ENCODE assay signal across 8 cellular contexts in genomic region chr5:134738133-134738962, GRCh38. TPM values are rescaled to one million over a fixed set of nuclear protein-coding genes. Genes with fewer than 3 reads are reported as not detected.
A peak's percentile ranks its signal among the peaks of the same experiment; 100 is the strongest.
DNase-seq lines count a peak whose midpoint lies in the region; ATAC-seq and TF ChIP-seq lines count a peak whose summit lies in the region.

Gene CAMLG (plus strand): TSS chr5:134738548. CDS start chr5:134738621, 73 bp downstream.

- H3K4me1 ChIP-seq in ascending aorta (peaks cover 0 to 9% of the 10 kb centered on the region in 2 donors), right cardiac atrium (ENCODE audit: control insufficient read depth, insufficient read depth, low read length) (no peaks in the 10 kb centered on the region), vagina (peaks cover 26% of the 10 kb centered on the region)

- peak; percentile 31 to 52 (median 47) for TF ChIP-seq CTCF in ascending aorta (IDR thresholded peaks at IDR 0.05)
- peak in 1 of 3 experiments; percentile 60 for TF ChIP-seq CTCF in vagina (IDR thresholded peaks at IDR 0.05)

- TF ChIP-seq POLR2A in vagina (IDR thresholded peaks at IDR 0.05): peak in 1 of 2 donors; percentile 83

- H3K4me3 ChIP-seq in ascending aorta (peak within 1 kb of the TSS; percentile 72 to 92), right cardiac atrium (ENCODE audit: low read length) (peak within 1 kb of the TSS; percentile 71), vagina (peak within 1 kb of the TSS; percentile 83 to 85)

- DNase-seq in NCI-H187 treated with DMSO at 0.1 percent for 48 hours (lab: John Stamatoyannopoulos, UW) (peak; percentile 67), ascending aorta (ENCODE audit: low spot score in 2 of 2) (peak; percentile 89 to 99), right cardiac atrium (peak; percentile 99 to 100 (median 99)), putamen (ENCODE audit: low spot score) (peak; percentile 97), vagina (ENCODE audit: extremely low spot score in 2 of 2) (peak in 1 of 2 donors; percentile 97)

- H3K27ac ChIP-seq in ascending aorta: peak within 1 kb of the TSS; percentile 95 to 97
- H3K27ac ChIP-seq in right cardiac atrium (ENCODE audit: low read length): peak within 1 kb of the TSS; percentile 82
- H3K27ac ChIP-seq in vagina: peak within 1 kb of the TSS; percentile 95

- ATAC-seq in GM18499 (IDR thresholded peaks at IDR 0.05; ENCODE audit: insufficient read depth, unreplicated experiment) (peak; percentile 75), HG02943 (IDR thresholded peaks at IDR 0.05; ENCODE audit: low read depth, unreplicated experiment) (peak; percentile 92), right cardiac atrium (peak; percentile 100)

- H3K9me3 ChIP-seq in ascending aorta: no peaks in the 10 kb centered on the region
- H3K9me3 ChIP-seq in right cardiac atrium (ENCODE audit: control insufficient read depth, low read length): no peaks in the 10 kb centered on the region
- no peaks in the 10 kb centered on the region for H3K9me3 ChIP-seq in vagina

- intact Hi-C loops in T-helper 2 cell treated with Interferon-gamma antibody and Interleukin-4, amounts not matched to agents 100 ng/mL and 5 ng/mL, for 36 hours (cut with micrococcal nuclease): loop anchor here (1.0 to 10.0 kb wide), 13 partner anchors 20 to 1776 kb away; partner anchors contain the start of genes AFF4, C5orf24, CDKN2AIPNL and DDX46
- intact Hi-C loops in ascending aorta (cut with DNase I) (loop anchor here (1.0 to 10.0 kb wide), 6 partner anchors 20 to 511 kb away; partner anchors contain the start of genes C5orf24, DDX46, PCBD2 and PPP2CA), right cardiac atrium (cut with DNase I) (loop anchor here in 1 of 4 donors (5.0 kb wide), 1 partner anchor 169 kb away; the partner anchor contains the start of gene PCBD2), vagina (cut with DNase I) (loop anchor here (2.0 kb wide), 1 partner anchor 166 kb away; the partner anchor contains the start of gene PCBD2)

- H3K36me3 ChIP-seq in ascending aorta: peaks cover 0 to 5% of the 10 kb centered on the region in 2 donors
- H3K36me3 ChIP-seq in vagina: peaks cover 0 to 3% of the 10 kb centered on the region in 2 donors

- H3K27me3 ChIP-seq in ascending aorta (no peaks in the 10 kb centered on the region), right cardiac atrium (ENCODE audit: control insufficient read depth, insufficient read depth) (no peaks in the 10 kb centered on the region), vagina (no peaks in the 10 kb centered on the region)

- under 1% methylated on average over 66 of the region's 66 CpGs for WGBS in right cardiac atrium

RNA-seq across cellular contexts. Expression of gene CAMLG, which starts in this region (rescaled TPM):
- 20.4 and 22.5 TPM in 2 replicates for total RNA-seq in T-helper 2 cell treated with Interferon-gamma antibody and Interleukin-4, amounts not matched to agents 100 ng/mL and 5 ng/mL, for 36 hours
- total RNA-seq in ascending aorta (12.6 TPM), right cardiac atrium (10 to 100 TPM; 20.8 to 24.8 (median 23.6) TPM), vagina (49.1 TPM)
- polyA plus RNA-seq in right cardiac atrium: 23.6 TPM
